22 cellular contexts compared by ENCODE assay signal in genomic region chr9:27433599-27434325, GRCh38.
A peak's percentile ranks its signal among the peaks of the same experiment; 100 is the strongest.
DNase-seq lines count a peak whose midpoint lies in the region; ATAC-seq and TF ChIP-seq lines count a peak whose summit lies in the region.
"Had no signal": no experiment of that assay in that cellular context is flagged by ENCODE, and none has a peak within 500 bp of the region (broad histone marks: within the 10 kb centered on the region; RNA-seq: fewer than 3 reads in every experiment).

No MANE protein-coding gene starts in this region.

- 66% methylated on average over 3 of the region's 3 CpGs for WGBS in esophagus muscularis mucosa

- CTCF ChIA-PET in MCF 10A (lab: Yijun Ruan, JAX): interaction anchor here (0.6 kb wide), 1 partner anchor 527 kb away, joined by 3 read pairs; no protein-coding TSS in a partner anchor

- intact Hi-C loops in breast epithelium (cut with DNase I; ENCODE audit: low total_unique reads) (no loop called here), MCF 10A (cut with micrococcal nuclease) (no loop called here), esophagus muscularis mucosa (cut with DNase I) (no loop called here), uterus (cut with DNase I; ENCODE audit: low total_unique reads) (no loop called here)

- H3K27me3 Mint-ChIP-seq in MCF 10A (ENCODE audit: insufficient read depth, unreplicated experiment) (no peaks in the 10 kb centered on the region), neural crest cell (ENCODE audit: low read depth) (no peaks in the 10 kb centered on the region), osteocyte (ENCODE audit: unreplicated experiment) (peaks cover 14% of the 10 kb centered on the region)
- H3K27me3 Mint-ChIP-seq: activated CD4-positive, alpha-beta T cell treated with anti-CD3 and anti-CD28 coated beads, Interleukin-2, amount 10 ng/mL, durations not matched to agents 24 days and 14 days; activated naive CD8-positive, alpha-beta T cell treated with anti-CD3 and anti-CD28 coated beads for 36 hours; IgD-negative memory B cell; stimulated activated naive CD8-positive, alpha-beta T cell treated with anti-CD3 and anti-CD28 coated beads, Interleukin-15, Interleukin-2, amounts not matched to agents 100 ng/mL and 50 ng/mL, for 24 hours had no signal

- TF ChIP-seq POLR2A in breast epithelium (IDR thresholded peaks at IDR 0.05) (no peak), esophagus muscularis mucosa (IDR thresholded peaks at IDR 0.05; ENCODE audit: low read depth) (no peak), uterus (IDR thresholded peaks at IDR 0.05) (no peak)

- H3K9me3 ChIP-seq in breast epithelium (no peaks in the 10 kb centered on the region), esophagus muscularis mucosa (no peaks in the 10 kb centered on the region), uterus (no peaks in the 10 kb centered on the region)

- H3K4me1 Mint-ChIP-seq in MCF 10A (ENCODE audit: insufficient read depth, unreplicated experiment) (peaks cover 26% of the 10 kb centered on the region), neural crest cell (peaks cover 54% of the 10 kb centered on the region), osteocyte (ENCODE audit: unreplicated experiment) (peaks cover 39% of the 10 kb centered on the region)

- DNase-seq in breast epithelium (ENCODE audit: low spot score in 2 of 2) (no peak), MCF 10A (ENCODE audit: unreplicated experiment) (no peak), esophagus muscularis mucosa (ENCODE audit: extremely low spot score) (no peak), neural crest cell (ENCODE audit: low read depth, low spot score) (no peak), uterus (peak in 1 of 2 donors; percentile 47), osteocyte (ENCODE audit: extremely low spot score, unreplicated experiment) (no peak)
- DNase-seq: activated CD4-positive, alpha-beta T cell treated with anti-CD3 and anti-CD28 coated beads, Interleukin-2, amount 10 ng/mL, durations not matched to agents 24 days and 14 days; activated CD8-positive, alpha-beta memory T cell treated with anti-CD3 and anti-CD28 coated beads, Interleukin-2, amount 10 ng/mL, durations not matched to agents 7 days and 5 days; activated naive CD8-positive, alpha-beta T cell treated with anti-CD3 and anti-CD28 coated beads for 36 hours; cortex of kidney; EL; immature natural killer cell; NCI-H1694; PC-9; SIG-M5 had no signal

- H3K36me3 Mint-ChIP-seq in MCF 10A (ENCODE audit: insufficient read depth, unreplicated experiment) (no peaks in the 10 kb centered on the region), neural crest cell (ENCODE audit: low read depth) (peaks cover 2% of the 10 kb centered on the region), osteocyte (ENCODE audit: unreplicated experiment) (no peaks in the 10 kb centered on the region)
- H3K36me3 Mint-ChIP-seq: activated naive CD8-positive, alpha-beta T cell treated with anti-CD3 and anti-CD28 coated beads for 36 hours; immature natural killer cell had no signal

- POLR2A ChIA-PET in MCF 10A (lab: Yijun Ruan, JAX): interaction anchor here (0.6 to 1.6 kb wide), 4 partner anchors 11 to 1711 kb away, joined by 3 to 5 read pairs (median 4); no protein-coding TSS in a partner anchor

- H3K27ac ChIP-seq in breast epithelium (peak overlapping the region; percentile 16 to 62), esophagus muscularis mucosa (replicated peaks in 1 of 4) (peak overlapping the region; percentile 15 to 32 (median 18)), uterus (peak overlapping the region; percentile 73 to 88)
- H3K27ac ChIP-seq: parathyroid adenoma, PC-9 had no signal

- H3K4me3 Mint-ChIP-seq in MCF 10A (ENCODE audit: unreplicated experiment) (no peak overlapping the region), neural crest cell (no peak overlapping the region), osteocyte (ENCODE audit: unreplicated experiment) (no peak overlapping the region)
- H3K4me3 Mint-ChIP-seq: activated CD4-positive, alpha-beta T cell treated with anti-CD3 and anti-CD28 coated beads, Interleukin-2, amount 10 ng/mL, durations not matched to agents 24 days and 14 days; activated CD8-positive, alpha-beta memory T cell treated with anti-CD3 and anti-CD28 coated beads, Interleukin-2, amount 10 ng/mL, durations not matched to agents 7 days and 5 days; activated naive CD8-positive, alpha-beta T cell treated with anti-CD3 and anti-CD28 coated beads for 36 hours; IgD-negative memory B cell; immature natural killer cell; stimulated activated naive CD8-positive, alpha-beta T cell treated with anti-CD3 and anti-CD28 coated beads, Interleukin-15, Interleukin-2, amounts not matched to agents 100 ng/mL and 50 ng/mL, for 24 hours; T-helper 1 cell treated with Interleukin-12 subunit alpha and Interleukin-12 subunit beta and Interleukin-4 antibody, amounts not matched to agents 30 μg/mL and 1 μg/mL, for 36 hours had no signal

- H3K27me3 ChIP-seq in breast epithelium (no peaks in the 10 kb centered on the region), esophagus muscularis mucosa (no peaks in the 10 kb centered on the region), uterus (no peaks in the 10 kb centered on the region)

- H3K36me3 ChIP-seq in breast epithelium (no peaks in the 10 kb centered on the region), esophagus muscularis mucosa (no peaks in the 10 kb centered on the region), uterus (no peaks in the 10 kb centered on the region)

- BruUV-seq in MCF 10A (replicated peaks; lab: Mats Ljungman, UMichigan): no TSS peak

- no peak for TF ChIP-seq CTCF in breast epithelium (IDR thresholded peaks at IDR 0.05)
- no peak for TF ChIP-seq CTCF in MCF 10A (IDR thresholded peaks at IDR 0.05; ENCODE audit: unreplicated experiment)
- no peak for TF ChIP-seq CTCF in esophagus muscularis mucosa (IDR thresholded peaks at IDR 0.05)
- TF ChIP-seq CTCF in neural crest cell (conservative IDR thresholded peaks at IDR 0.05): no peak
- no peak for TF ChIP-seq CTCF in uterus (IDR thresholded peaks at IDR 0.05)
- no peak for TF ChIP-seq CTCF in osteocyte (IDR thresholded peaks at IDR 0.05)

- no peak for TF ChIP-seq EP300 in esophagus muscularis mucosa (IDR thresholded peaks at IDR 0.05)

- no peak for ATAC-seq in GM19324 (IDR thresholded peaks at IDR 0.05; ENCODE audit: low FRiP score, unreplicated experiment)
- ATAC-seq in GM21528 (IDR thresholded peaks at IDR 0.05; ENCODE audit: low FRiP score, unreplicated experiment): no peak
- ATAC-seq: activated CD8-positive, alpha-beta memory T cell treated with anti-CD3 and anti-CD28 coated beads, Interleukin-2, amount 10 ng/mL, durations not matched to agents 7 days and 5 days had no signal

- H3K4me3 ChIP-seq in breast epithelium (no peak overlapping the region), esophagus muscularis mucosa (no peak overlapping the region), uterus (no peak overlapping the region)
- H3K4me3 ChIP-seq: lung, PC-9 had no signal

- H3K4me1 ChIP-seq in breast epithelium (peaks cover 3 to 22% of the 10 kb centered on the region in 2 donors), esophagus muscularis mucosa (peaks cover 19 to 51% (median 45%) of the 10 kb centered on the region in 4 donors), uterus (peaks cover 0 to 12% of the 10 kb centered on the region in 2 donors)
- H3K4me1 ChIP-seq: parathyroid adenoma had no signal

- no peak overlapping the region for H3K27ac Mint-ChIP-seq in MCF 10A (ENCODE audit: low read depth, unreplicated experiment)
- H3K27ac Mint-ChIP-seq in neural crest cell (ENCODE audit: unreplicated experiment): peak overlapping the region; percentile 4
- H3K27ac Mint-ChIP-seq in osteocyte (ENCODE audit: unreplicated experiment): no peak overlapping the region
- H3K27ac Mint-ChIP-seq: activated CD4-positive, alpha-beta T cell treated with anti-CD3 and anti-CD28 coated beads, Interleukin-2, amount 10 ng/mL, durations not matched to agents 24 days and 14 days; activated CD8-positive, alpha-beta memory T cell treated with anti-CD3 and anti-CD28 coated beads, Interleukin-2, amount 10 ng/mL, durations not matched to agents 7 days and 5 days; activated naive CD8-positive, alpha-beta T cell treated with anti-CD3 and anti-CD28 coated beads for 36 hours; IgD-negative memory B cell; immature natural killer cell; stimulated activated naive CD8-positive, alpha-beta T cell treated with anti-CD3 and anti-CD28 coated beads, Interleukin-15, Interleukin-2, amounts not matched to agents 100 ng/mL and 50 ng/mL, for 24 hours; T-helper 1 cell treated with Interleukin-12 subunit alpha and Interleukin-12 subunit beta and Interleukin-4 antibody, amounts not matched to agents 30 μg/mL and 1 μg/mL, for 36 hours had no signal

- H3K9me3 Mint-ChIP-seq in MCF 10A (ENCODE audit: unreplicated experiment) (peaks cover 7% of the 10 kb centered on the region), neural crest cell (no peaks in the 10 kb centered on the region), osteocyte (ENCODE audit: unreplicated experiment) (no peaks in the 10 kb centered on the region)
- H3K9me3 Mint-ChIP-seq: activated CD4-positive, alpha-beta T cell treated with anti-CD3 and anti-CD28 coated beads, Interleukin-2, amount 10 ng/mL, durations not matched to agents 24 days and 14 days; activated naive CD8-positive, alpha-beta T cell treated with anti-CD3 and anti-CD28 coated beads for 36 hours; IgD-negative memory B cell; stimulated activated naive CD8-positive, alpha-beta T cell treated with anti-CD3 and anti-CD28 coated beads, Interleukin-15, Interleukin-2, amounts not matched to agents 100 ng/mL and 50 ng/mL, for 24 hours; T-helper 1 cell treated with Interleukin-12 subunit alpha and Interleukin-12 subunit beta and Interleukin-4 antibody, amounts not matched to agents 30 μg/mL and 1 μg/mL, for 36 hours had no signal

Comparison
In these comparisons a context has a peak if more than half of its experiments do, and no peak if none do; other contexts are left out.
1. H3K27ac ChIP-seq: peak in every context shown above with its lines; median percentile 80 in uterus; 39 in breast epithelium; 18 in esophagus muscularis mucosa.